ENCODE assay signal across 29 cellular contexts in genomic region chr1:10596780-10597179, GRCh38.
"Had no signal": no experiment of that assay in that cellular context is flagged by ENCODE, and none has a peak within 500 bp of the region (broad histone marks: within the 10 kb centered on the region; RNA-seq: fewer than 3 reads in every experiment).

No MANE protein-coding gene starts in this region.

- H3K27ac Mint-ChIP-seq: activated CD4-positive, alpha-beta T cell treated with anti-CD3 and anti-CD28 coated beads, Interleukin-2, amount 10 ng/mL, durations not matched to agents 24 days and 14 days; activated naive CD8-positive, alpha-beta T cell treated with anti-CD3 and anti-CD28 coated beads for 36 hours; activated T-cell treated with anti-CD3 and anti-CD28 coated beads, Interleukin-2, amount 50 U/mL, for 72 hours; activated T-helper 17 cell treated with anti-CD3 and anti-CD28 coated beads, Interleukin-2, amount 50 U/mL, for 72 hours had no signal

- H3K4me1 Mint-ChIP-seq: activated CD4-positive, alpha-beta T cell treated with anti-CD3 and anti-CD28 coated beads, Interleukin-2, amount 10 ng/mL, durations not matched to agents 24 days and 14 days; activated naive CD8-positive, alpha-beta T cell treated with anti-CD3 and anti-CD28 coated beads for 36 hours; activated T-helper 17 cell treated with anti-CD3 and anti-CD28 coated beads, Interleukin-2, amount 50 U/mL, for 72 hours had no signal

- H3K27ac ChIP-seq: breast epithelium, PC-9, SJCRH30, WERI-Rb-1 had no signal

- H3K36me3 Mint-ChIP-seq: activated naive CD8-positive, alpha-beta T cell treated with anti-CD3 and anti-CD28 coated beads for 36 hours had no signal

- H3K27me3 ChIP-seq: ascending aorta, breast epithelium, MG63, SJCRH30 had no signal

- H3K27me3 Mint-ChIP-seq: activated CD4-positive, alpha-beta T cell treated with anti-CD3 and anti-CD28 coated beads, Interleukin-2, amount 10 ng/mL, durations not matched to agents 24 days and 14 days; activated CD8-positive, alpha-beta T cell treated with anti-CD3 and anti-CD28 coated beads for 36 hours; activated naive CD8-positive, alpha-beta T cell treated with anti-CD3 and anti-CD28 coated beads for 36 hours; activated T-helper 17 cell treated with anti-CD3 and anti-CD28 coated beads, Interleukin-2, amount 50 U/mL, for 72 hours had no signal

- H3K4me1 ChIP-seq: breast epithelium had no signal

- H3K9me3 ChIP-seq: ascending aorta, breast epithelium, MG63, SJCRH30 had no signal

- H3K36me3 ChIP-seq: breast epithelium, SJCRH30 had no signal

- H3K4me3 ChIP-seq: ascending aorta, breast epithelium, MG63, PC-9, SJCRH30, SK-N-MC had no signal

- H3K9me3 Mint-ChIP-seq: activated CD4-positive, alpha-beta T cell treated with anti-CD3 and anti-CD28 coated beads, Interleukin-2, amount 10 ng/mL, durations not matched to agents 24 days and 14 days; activated CD8-positive, alpha-beta T cell treated with anti-CD3 and anti-CD28 coated beads for 36 hours; activated naive CD8-positive, alpha-beta T cell treated with anti-CD3 and anti-CD28 coated beads for 36 hours; activated T-cell treated with anti-CD3 and anti-CD28 coated beads, Interleukin-2, amount 50 U/mL, for 72 hours; activated T-helper 17 cell treated with anti-CD3 and anti-CD28 coated beads, Interleukin-2, amount 50 U/mL, for 72 hours had no signal

- ATAC-seq: activated CD8-positive, alpha-beta T cell treated with anti-CD3 and anti-CD28 coated beads for 36 hours; activated T-cell treated with anti-CD3 and anti-CD28 coated beads, Interleukin-2, amount 50 U/mL, for 72 hours; activated T-helper 17 cell treated with anti-CD3 and anti-CD28 coated beads, Interleukin-2, amount 50 U/mL, for 72 hours had no signal

- H3K4me3 Mint-ChIP-seq: activated CD4-positive, alpha-beta T cell treated with anti-CD3 and anti-CD28 coated beads, Interleukin-2, amount 10 ng/mL, durations not matched to agents 24 days and 14 days; activated CD8-positive, alpha-beta T cell treated with anti-CD3 and anti-CD28 coated beads for 36 hours; activated naive CD8-positive, alpha-beta T cell treated with anti-CD3 and anti-CD28 coated beads for 36 hours; activated T-cell treated with anti-CD3 and anti-CD28 coated beads, Interleukin-2, amount 50 U/mL, for 72 hours; activated T-helper 17 cell treated with anti-CD3 and anti-CD28 coated beads, Interleukin-2, amount 50 U/mL, for 72 hours had no signal

- DNase-seq: activated CD4-positive, alpha-beta T cell treated with anti-CD3 and anti-CD28 coated beads, Interleukin-2, amount 10 ng/mL, durations not matched to agents 24 days and 14 days; activated CD4-positive, alpha-beta T cell treated with anti-CD3 and anti-CD28 coated beads, Interleukin-2, amount 50 U/mL, for 4 hours; activated CD8-positive, alpha-beta T cell treated with anti-CD3 and anti-CD28 coated beads for 36 hours; activated effector memory CD4-positive, alpha-beta T cell treated with anti-CD3 and anti-CD28 coated beads, Interleukin-2, amount 50 U/mL, for 16 hours; activated naive CD4-positive, alpha-beta T cell; activated naive CD4-positive, alpha-beta T cell treated with anti-CD3 and anti-CD28 coated beads, Interleukin-2, amount 50 U/mL, for 16 hours; activated naive CD8-positive, alpha-beta T cell treated with anti-CD3 and anti-CD28 coated beads for 36 hours; activated T-cell treated with anti-CD3 and anti-CD28 coated beads, Interleukin-2, amount 50 U/mL, for 1 hour; activated T-cell treated with anti-CD3 and anti-CD28 coated beads, Interleukin-2, amount 50 U/mL, for 72 hours; amygdala; Kasumi-1; MG63; NCI-H1048; NCI-H1105 treated with DMSO at 0.1 percent for 48 hours; NCI-H1436; NCI-H1694; NCI-H1930; NCI-H2081 treated with DMSO at 0.1 percent for 48 hours; NCI-H345; NCI-H524 treated with DMSO at 0.1 percent for 48 hours; PC-9; SHP77; T1000; WERI-Rb-1 had no signal
